In genomic region chr13:37148501-37148900, GRCh38 we compare ENCODE assay signal across 27 cellular contexts. TPM values are rescaled to one million over a fixed set of nuclear protein-coding genes. Genes with fewer than 3 reads are reported as not detected.
"Had no signal": no experiment of that assay in that cellular context is flagged by ENCODE, and none has a peak within 500 bp of the region (broad histone marks: within the 10 kb centered on the region; RNA-seq: fewer than 3 reads in every experiment).

No MANE protein-coding gene starts in this region.

- H3K9me3 Mint-ChIP-seq: activated CD4-positive, alpha-beta T cell treated with anti-CD3 and anti-CD28 coated beads, Interleukin-2, amount 10 ng/mL, durations not matched to agents 7 days and 5 days; activated naive CD8-positive, alpha-beta T cell treated with anti-CD3 and anti-CD28 coated beads, Interleukin-2, amount 50 U/mL, for 24 hours; activated T-cell treated with anti-CD3 and anti-CD28 coated beads, Interleukin-2, amount 50 U/mL, for 24 hours; activated T-helper 2 cell treated with anti-CD3 and anti-CD28 coated beads, Interferon-gamma antibody, Interleukin-2, Interleukin-4, amounts not matched to agents 10 μg/mL and 5 μg/mL and 100 μg/mL, durations not matched to agents 14 hours and 24 hours and 36 hours; dendritic cell treated with granulocyte-macrophage colony-stimulating factor and Interleukin-4, amounts not matched to agents 40 ng/mL and 50 ng/mL, for 4 days; T-helper 1 cell treated with Interleukin-12 subunit alpha and Interleukin-12 subunit beta and Interleukin-4 antibody, amounts not matched to agents 30 μg/mL and 1 μg/mL, for 36 hours had no signal

- H3K36me3 Mint-ChIP-seq: stimulated activated naive B cell treated with anti-CD40 and anti-IgM and Interleukin-4, amounts not matched to agents 10 μg/mL and 1 μg/mL and 100 μg/mL, for 72 hours had no signal

- H3K27ac Mint-ChIP-seq: activated CD4-positive, alpha-beta T cell treated with anti-CD3 and anti-CD28 coated beads, Interleukin-2, amount 10 ng/mL, durations not matched to agents 7 days and 5 days; activated CD8-positive, alpha-beta T cell treated with anti-CD3 and anti-CD28 coated beads, Interleukin-2, amount 10 ng/mL, durations not matched to agents 7 days and 5 days; activated naive CD4-positive, alpha-beta T cell treated with anti-CD3 and anti-CD28 coated beads for 36 hours; activated naive CD8-positive, alpha-beta T cell treated with anti-CD3 and anti-CD28 coated beads, Interleukin-2, amount 50 U/mL, for 24 hours; activated T-cell treated with anti-CD3 and anti-CD28 coated beads, Interleukin-2, amount 50 U/mL, for 24 hours; activated T-helper 2 cell treated with anti-CD3 and anti-CD28 coated beads, Interferon-gamma antibody, Interleukin-2, Interleukin-4, amounts not matched to agents 10 μg/mL and 5 μg/mL and 100 μg/mL, durations not matched to agents 14 hours and 24 hours and 36 hours; dendritic cell treated with granulocyte-macrophage colony-stimulating factor and Interleukin-4, amounts not matched to agents 40 ng/mL and 50 ng/mL, for 4 days; nephron progenitor cell; stimulated activated naive B cell treated with anti-CD40 and anti-IgM and Interleukin-4, amounts not matched to agents 10 μg/mL and 1 μg/mL and 100 μg/mL, for 72 hours; T-helper 1 cell treated with Interleukin-12 subunit alpha and Interleukin-12 subunit beta and Interleukin-4 antibody, amounts not matched to agents 30 μg/mL and 1 μg/mL, for 36 hours had no signal

- H3K4me1 Mint-ChIP-seq: activated CD4-positive, alpha-beta T cell treated with anti-CD3 and anti-CD28 coated beads, Interleukin-2, amount 10 ng/mL, durations not matched to agents 7 days and 5 days; activated naive CD8-positive, alpha-beta T cell treated with anti-CD3 and anti-CD28 coated beads, Interleukin-2, amount 50 U/mL, for 24 hours; nephron progenitor cell; stimulated activated naive B cell treated with anti-CD40 and anti-IgM and Interleukin-4, amounts not matched to agents 10 μg/mL and 1 μg/mL and 100 μg/mL, for 72 hours had no signal

- H3K4me3 ChIP-seq: ascending aorta, left lung, thoracic aorta had no signal

- H3K4me3 Mint-ChIP-seq: activated CD4-positive, alpha-beta T cell treated with anti-CD3 and anti-CD28 coated beads, Interleukin-2, amount 10 ng/mL, durations not matched to agents 7 days and 5 days; activated CD8-positive, alpha-beta T cell treated with anti-CD3 and anti-CD28 coated beads, Interleukin-2, amount 10 ng/mL, durations not matched to agents 7 days and 5 days; activated naive CD4-positive, alpha-beta T cell treated with anti-CD3 and anti-CD28 coated beads for 36 hours; activated naive CD8-positive, alpha-beta T cell treated with anti-CD3 and anti-CD28 coated beads, Interleukin-2, amount 50 U/mL, for 24 hours; activated T-cell treated with anti-CD3 and anti-CD28 coated beads, Interleukin-2, amount 50 U/mL, for 24 hours; dendritic cell treated with granulocyte-macrophage colony-stimulating factor and Interleukin-4, amounts not matched to agents 40 ng/mL and 50 ng/mL, for 4 days; nephron progenitor cell; stimulated activated naive B cell treated with anti-CD40 and anti-IgM and Interleukin-4, amounts not matched to agents 10 μg/mL and 1 μg/mL and 100 μg/mL, for 72 hours; T-helper 1 cell treated with Interleukin-12 subunit alpha and Interleukin-12 subunit beta and Interleukin-4 antibody, amounts not matched to agents 30 μg/mL and 1 μg/mL, for 36 hours had no signal

- H3K4me1 ChIP-seq: ascending aorta, left lung had no signal

- H3K9me3 ChIP-seq: ascending aorta, left lung, thoracic aorta had no signal

- H3K27me3 ChIP-seq: ascending aorta, left lung had no signal

- H3K27ac ChIP-seq: ascending aorta, left lung, thoracic aorta had no signal

- ATAC-seq: activated CD4-positive, CD25-positive, alpha-beta regulatory T cell treated with anti-CD3 and anti-CD28 coated beads, Interleukin-2, amount 50 U/mL, for 24 hours; activated CD8-positive, alpha-beta T cell treated with anti-CD3 and anti-CD28 coated beads, Interleukin-2, amount 10 ng/mL, durations not matched to agents 7 days and 5 days; activated naive CD8-positive, alpha-beta T cell treated with anti-CD3 and anti-CD28 coated beads, Interleukin-2, amount 50 U/mL, for 24 hours; esophagus mucosa; left lung; stimulated activated naive B cell treated with anti-CD40 and anti-IgM and Interleukin-4, amounts not matched to agents 10 μg/mL and 1 μg/mL and 100 μg/mL, for 72 hours had no signal

- H3K36me3 ChIP-seq: ascending aorta, left lung, thoracic aorta had no signal

- H3K27me3 Mint-ChIP-seq: activated CD4-positive, alpha-beta T cell treated with anti-CD3 and anti-CD28 coated beads, Interleukin-2, amount 10 ng/mL, durations not matched to agents 7 days and 5 days; activated naive CD8-positive, alpha-beta T cell treated with anti-CD3 and anti-CD28 coated beads, Interleukin-2, amount 50 U/mL, for 24 hours; activated T-cell treated with anti-CD3 and anti-CD28 coated beads, Interleukin-2, amount 50 U/mL, for 24 hours; dendritic cell treated with granulocyte-macrophage colony-stimulating factor and Interleukin-4, amounts not matched to agents 40 ng/mL and 50 ng/mL, for 4 days; stimulated activated naive B cell treated with anti-CD40 and anti-IgM and Interleukin-4, amounts not matched to agents 10 μg/mL and 1 μg/mL and 100 μg/mL, for 72 hours had no signal

- DNase-seq: activated CD4-positive, alpha-beta T cell treated with anti-CD3 and anti-CD28 coated beads, Interleukin-2, amount 10 ng/mL, durations not matched to agents 7 days and 5 days; activated CD8-positive, alpha-beta T cell treated with anti-CD3 and anti-CD28 coated beads, Interleukin-2, amount 10 ng/mL, durations not matched to agents 7 days and 5 days; activated naive CD4-positive, alpha-beta T cell treated with anti-CD3 and anti-CD28 coated beads for 36 hours; activated naive CD8-positive, alpha-beta T cell treated with anti-CD3 and anti-CD28 coated beads, Interleukin-2, amount 50 U/mL, for 24 hours; activated T-cell treated with anti-CD3 and anti-CD28 coated beads, Interleukin-2, amount 50 U/mL, for 24 hours; effector CD8-positive, alpha-beta T cell; foreskin fibroblast; glutamatergic neuron; hypothalamus; left lung; midbrain; nephron progenitor cell; nucleus accumbens; retina; stimulated activated naive B cell treated with anti-CD40 and anti-IgM and Interleukin-4, amounts not matched to agents 10 μg/mL and 1 μg/mL and 100 μg/mL, for 72 hours had no signal

RNA-seq across cellular contexts. Expression of gene CSNK1A1L, which starts 43.0 kb away (rescaled TPM):
- total RNA-seq: activated CD4-positive, alpha-beta T cell treated with anti-CD3 and anti-CD28 coated beads, Interleukin-2, amount 10 ng/mL, durations not matched to agents 7 days and 5 days; activated CD8-positive, alpha-beta T cell treated with anti-CD3 and anti-CD28 coated beads, Interleukin-2, amount 10 ng/mL, durations not matched to agents 7 days and 5 days; activated naive CD4-positive, alpha-beta T cell treated with anti-CD3 and anti-CD28 coated beads for 36 hours; activated T-helper 2 cell treated with anti-CD3 and anti-CD28 coated beads, Interferon-gamma antibody, Interleukin-2, Interleukin-4, amounts not matched to agents 10 μg/mL and 5 μg/mL and 100 μg/mL, durations not matched to agents 14 hours and 24 hours and 36 hours; ascending aorta; cerebellum; esophagus mucosa; kidney epithelial cell; left lung; lung microvascular endothelial cell; posterior vena cava; thoracic aorta; ureter had no signal
